ENCODE assay signal across 18 cellular contexts in the genomic region with DNA sequence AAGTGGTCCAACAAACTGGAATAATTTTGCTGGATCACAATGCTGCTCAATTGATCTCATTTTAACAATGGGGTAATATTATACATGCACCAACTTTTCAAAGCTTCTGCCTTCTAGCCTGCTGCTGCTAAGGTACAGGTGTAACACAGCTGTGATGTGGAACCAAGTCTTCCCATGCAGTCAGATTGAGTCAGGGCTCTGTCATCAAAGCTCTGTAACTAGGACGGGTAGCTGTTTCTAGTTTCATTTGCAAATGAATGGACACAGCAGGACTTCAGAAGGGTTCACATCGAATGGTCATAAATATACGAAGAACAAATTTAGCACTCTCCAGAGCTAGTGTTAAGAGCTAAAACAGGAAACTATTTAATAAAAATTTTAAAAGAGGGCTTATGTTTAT.
DNase-seq lines count a peak whose midpoint lies in the region; ATAC-seq and TF ChIP-seq lines count a peak whose summit lies in the region.
"Had no signal": no experiment of that assay in that cellular context is flagged by ENCODE, and none has a peak within 500 bp of the region (broad histone marks: within the 10 kb centered on the region; RNA-seq: fewer than 3 reads in every experiment).

No MANE protein-coding gene starts in this region.

- no peak overlapping the region for H3K4ac ChIP-seq in mesendoderm (ENCODE audit: low read depth, low read length)

- H2BK120ac ChIP-seq in mesendoderm (ENCODE audit: low read depth, low read length) = no peak overlapping the region

- H3K4me1 ChIP-seq in mammary epithelial cell (ENCODE audit: insufficient read depth, low read length) (peaks cover 7% of the 10 kb centered on the region), foreskin keratinocyte (no peaks in the 10 kb centered on the region), mesendoderm (ENCODE audit: control insufficient read depth, low read depth, low read length) (no peaks in the 10 kb centered on the region)

- CTCF ChIA-PET in mammary epithelial cell (lab: Charles Lee; ENCODE audit: low non-redundant PET) = no interaction called here
- CTCF ChIA-PET in MCF 10A (lab: Yijun Ruan, JAX) = interaction anchor here (0.9 to 1.1 kb wide), 2 partner anchors 11 to 106 kb away, joined by 3 read pairs; no protein-coding TSS in a partner anchor
- CTCF ChIA-PET in WTC11 (lab: Charles Lee) = interaction anchor here (0.5 to 1.1 kb wide), 5 partner anchors 10 to 254 kb away, joined by 3 to 4 read pairs (median 3); no protein-coding TSS in a partner anchor

- BruUV-seq in mammary epithelial cell (replicated peaks; lab: Mats Ljungman, UMichigan) (no TSS peak), MCF 10A (replicated peaks; lab: Mats Ljungman, UMichigan) (no TSS peak)

- no peaks in the 10 kb centered on the region for H3K36me3 ChIP-seq in mammary epithelial cell (ENCODE audit: insufficient read depth, low read length)
- no peaks in the 10 kb centered on the region for H3K36me3 ChIP-seq in mesendoderm (ENCODE audit: control insufficient read depth, insufficient read depth, low read length)

- POLR2A ChIA-PET in MCF 10A (lab: Yijun Ruan, JAX) (no interaction called here), WTC11 (lab: Charles Lee) (interaction anchor here (0.6 kb wide), 1 partner anchor 184 kb away, joined by 4 read pairs; no protein-coding TSS in a partner anchor)

- H4K8ac ChIP-seq in mesendoderm (ENCODE audit: low read depth, low read length) = no peak overlapping the region

- H3K9me3 ChIP-seq in mammary epithelial cell (replicated peaks; ENCODE audit: insufficient read depth, low read length) = no peaks in the 10 kb centered on the region

- H3K18ac ChIP-seq in mesendoderm (ENCODE audit: low read length) = no peak overlapping the region

- H3K79me1 ChIP-seq in mesendoderm (ENCODE audit: low read length) = no peaks in the 10 kb centered on the region

- ATAC-seq in WTC11 (peak; percentile 80), foreskin keratinocyte (peak; percentile 79), HG02870 (IDR thresholded peaks at IDR 0.05; ENCODE audit: unreplicated experiment) (no peak), HG02840 (IDR thresholded peaks at IDR 0.05; ENCODE audit: low FRiP score, unreplicated experiment) (no peak)
- ATAC-seq: GM12878 had no signal

- no peaks in the 10 kb centered on the region for H4K20me1 ChIP-seq in mammary epithelial cell (ENCODE audit: insufficient read depth, low read length)

- in situ Hi-C loops in mammary epithelial cell (cut with MboI; ENCODE audit: low sequenced_read_pairs in 2 of 2) = no loop called here

- H3K27ac Mint-ChIP-seq in MCF 10A (ENCODE audit: low read depth, unreplicated experiment) = no peak overlapping the region
- no peak overlapping the region for H3K27ac Mint-ChIP-seq in WTC11
- H3K27ac Mint-ChIP-seq: B cell; CD4-positive, alpha-beta T cell; HFFc6 had no signal

- peaks cover 4% of the 10 kb centered on the region for H3K36me3 Mint-ChIP-seq in MCF 10A (ENCODE audit: insufficient read depth, unreplicated experiment)
- H3K36me3 Mint-ChIP-seq in WTC11 = no peaks in the 10 kb centered on the region

- H2BK15ac ChIP-seq in mesendoderm (replicated peaks; ENCODE audit: low read depth) = no peak overlapping the region

- H2BK5ac ChIP-seq in mesendoderm (ENCODE audit: low read length) = no peak overlapping the region

- H3K9ac ChIP-seq in mammary epithelial cell (ENCODE audit: insufficient read depth, low read length) (no peak overlapping the region), mesendoderm (ENCODE audit: low read length) (no peak overlapping the region)

- H3K4me3 Mint-ChIP-seq in MCF 10A (ENCODE audit: unreplicated experiment) = no peak overlapping the region
- H3K4me3 Mint-ChIP-seq in WTC11 = no peak overlapping the region
- H3K4me3 Mint-ChIP-seq: B cell; CD4-positive, alpha-beta T cell; HFFc6 had no signal

- H3K4me3 ChIP-seq in mammary epithelial cell (replicated peaks in 1 of 3; ENCODE audit: insufficient read depth in 1 of 3, low read depth in 2 of 3, low read length in 3 of 3) (no peak overlapping the region), mesendoderm (ENCODE audit: low read length) (no peak overlapping the region)
- H3K4me3 ChIP-seq: GM12878 had no signal

- H3K27me3 ChIP-seq in mammary epithelial cell (ENCODE audit: insufficient read depth, low read length) = no peaks in the 10 kb centered on the region
- no peaks in the 10 kb centered on the region for H3K27me3 ChIP-seq in foreskin keratinocyte
- H3K27me3 ChIP-seq in mesendoderm (ENCODE audit: insufficient read depth, low read length, poor library complexity) = no peaks in the 10 kb centered on the region

- H3K9me3 Mint-ChIP-seq in MCF 10A (ENCODE audit: unreplicated experiment) (no peaks in the 10 kb centered on the region), WTC11 (no peaks in the 10 kb centered on the region)
- H3K9me3 Mint-ChIP-seq: CD4-positive, alpha-beta T cell; HFFc6 had no signal

- intact Hi-C loops in mammary epithelial cell (cut with micrococcal nuclease) (no loop called here), MCF 10A (cut with micrococcal nuclease) (no loop called here)

- H3K23ac ChIP-seq in mesendoderm (ENCODE audit: low read length) = no peak overlapping the region

- H3K4me1 Mint-ChIP-seq in MCF 10A (ENCODE audit: insufficient read depth, unreplicated experiment) (peaks cover 12% of the 10 kb centered on the region), WTC11 (peaks cover 28% of the 10 kb centered on the region)
- H3K4me1 Mint-ChIP-seq: B cell had no signal

- no peak for TF ChIP-seq CTCF in mammary epithelial cell (conservative IDR thresholded peaks at IDR 0.05 in 1 of 2, IDR thresholded peaks at IDR 0.05 in 1 of 2; ENCODE audit: extremely low read depth in 1 of 2, insufficient read depth in 1 of 2, low read depth in 1 of 2, low read length in 2 of 2)
- no peak for TF ChIP-seq CTCF in MCF 10A (IDR thresholded peaks at IDR 0.05; ENCODE audit: unreplicated experiment)
- no peak for TF ChIP-seq CTCF in WTC11 (IDR thresholded peaks at IDR 0.05)
- no peak for TF ChIP-seq CTCF in foreskin keratinocyte (conservative IDR thresholded peaks at IDR 0.05)

- no peak overlapping the region for H3K56ac ChIP-seq in mesendoderm (ENCODE audit: low read length)

- no peak overlapping the region for H4K5ac ChIP-seq in mesendoderm (ENCODE audit: low read length)

- no peak overlapping the region for H3K4me2 ChIP-seq in mammary epithelial cell (ENCODE audit: insufficient read depth, low read depth, low read length)
- H3K4me2 ChIP-seq in mesendoderm (ENCODE audit: low read length) = no peak overlapping the region

- H3K79me2 ChIP-seq in mammary epithelial cell (ENCODE audit: insufficient read depth, low read length) (no peaks in the 10 kb centered on the region), mesendoderm (ENCODE audit: control insufficient read depth, insufficient read depth, low read length) (no peaks in the 10 kb centered on the region)

- H2AFZ ChIP-seq in mammary epithelial cell (ENCODE audit: low read depth, low read length) = no peak overlapping the region

- H2AK5ac ChIP-seq in mesendoderm (ENCODE audit: low read length) = no peak overlapping the region

- H3K27me3 Mint-ChIP-seq in MCF 10A (ENCODE audit: insufficient read depth, unreplicated experiment) = no peaks in the 10 kb centered on the region
- no peaks in the 10 kb centered on the region; the same call in 1 of the 2 replicates for H3K27me3 Mint-ChIP-seq in WTC11 (ENCODE audit: low read depth)

- dilution Hi-C loops in mammary epithelial cell (cut with HindIII; ENCODE audit: low sequenced_read_pairs) = no loop called here

- 71% methylated on average over 3 of the region's 3 CpGs for WGBS in mammary epithelial cell (ENCODE audit: low coverage, missing lambda C conversion rate)
- WGBS in mesendoderm (ENCODE audit: extremely low coverage, insufficient coverage, low lambda C conversion rate) = no CpG with 5 or more reads among the region's 3 CpGs

- H3K27ac ChIP-seq in mammary epithelial cell (ENCODE audit: insufficient read depth, low read depth, low read length) (no peak overlapping the region), foreskin keratinocyte (no peak overlapping the region), mesendoderm (ENCODE audit: low read depth, low read length) (no peak overlapping the region)

- peak; percentile 41 for DNase-seq in mammary epithelial cell
- no peak for DNase-seq in MCF 10A (ENCODE audit: unreplicated experiment)
- no peak for DNase-seq in WTC11 (ENCODE audit: low spot score)
- peak in 1 of 2 donors; percentile 50 for DNase-seq in foreskin keratinocyte
- DNase-seq in mesendoderm = peak; percentile 22
- DNase-seq in NK-92 (lab: John Stamatoyannopoulos, UW; ENCODE audit: unreplicated experiment) = no peak
- DNase-seq: 8988T; C1 segment of cervical spinal cord; Calu3; CD4-positive, alpha-beta T cell; DMS 273 treated with DMSO at 0.1 percent for 48 hours; GOT3; HCEC 1CT; HFFc6 had no signal

TF ChIP-seq in WTC11, 78 proteins besides CTCF, POLR2A, EP300 and RAD21:
- TF ChIP-seq JUN (CRISPR knock-in tag; IDR thresholded peaks at IDR 0.05) (no peak), ZNF396 (CRISPR knock-in tag; IDR thresholded peaks at IDR 0.05; ENCODE audit: borderline replicate concordance) (no peak)

Comparison
In these comparisons a context has a peak if more than half of its experiments do, and no peak if none do; other contexts are left out.
1. DNase-seq: peak in mammary epithelial cell (single experiment) and mesendoderm (single experiment); none in MCF 10A (single experiment), WTC11 (single experiment) and NK-92 (single experiment).
2. ATAC-seq: peak in WTC11 (single experiment) and foreskin keratinocyte (single experiment); none in HG02870 (single experiment) and HG02840 (single experiment).